In genomic region chr7:4895766-4896165, GRCh38 we compare ENCODE assay signal across 27 cellular contexts.
"Had no signal": no experiment of that assay in that cellular context is flagged by ENCODE, and none has a peak within 500 bp of the region (broad histone marks: within the 10 kb centered on the region; RNA-seq: fewer than 3 reads in every experiment).

No MANE protein-coding gene starts in this region.

- H3K27ac ChIP-seq: ascending aorta, cardiac muscle cell, VCaP had no signal

- ATAC-seq: activated CD8-positive, alpha-beta memory T cell treated with anti-CD3 and anti-CD28 coated beads, Interleukin-2, amount 10 ng/mL, durations not matched to agents 7 days and 5 days; activated CD8-positive, alpha-beta T cell treated with anti-CD3 and anti-CD28 coated beads, Interleukin-2, amount 10 ng/mL, durations not matched to agents 7 days and 5 days; activated naive CD8-positive, alpha-beta T cell treated with anti-CD3 and anti-CD28 coated beads, Interleukin-2, amount 50 U/mL, for 24 hours had no signal

- H3K27me3 ChIP-seq: ascending aorta, cardiac muscle cell had no signal

- H3K36me3 ChIP-seq: ascending aorta, cardiac muscle cell had no signal

- DNase-seq: activated B cell treated with CpG ODN at 0.5 μM for 24 hours; activated CD4-positive, alpha-beta memory T cell treated with anti-CD3 and anti-CD28 coated beads, Interleukin-2, amount 10 ng/mL, durations not matched to agents 7 days and 5 days; activated CD4-positive, alpha-beta T cell treated with anti-CD3 and anti-CD28 coated beads for 4 hours; activated CD4-positive, alpha-beta T cell treated with anti-CD3 and anti-CD28 coated beads, Interleukin-2, amount 10 ng/mL, durations not matched to agents 24 days and 14 days; activated CD4-positive, alpha-beta T cell treated with anti-CD3 and anti-CD28 coated beads, Interleukin-2, amount 50 U/mL, for 1 hour; activated CD4-positive, alpha-beta T cell treated with anti-CD3 and anti-CD28 coated beads, Interleukin-2, amount 50 U/mL, for 4 hours; activated CD4-positive, CD25-positive, alpha-beta regulatory T cell treated with anti-CD3 and anti-CD28 coated beads, Interleukin-2, amount 50 U/mL, for 72 hours; activated CD8-positive, alpha-beta memory T cell treated with anti-CD3 and anti-CD28 coated beads for 24 hours; activated CD8-positive, alpha-beta memory T cell treated with anti-CD3 and anti-CD28 coated beads, Interleukin-2, amount 10 ng/mL, durations not matched to agents 7 days and 5 days; activated CD8-positive, alpha-beta memory T cell treated with anti-CD3 and anti-CD28 coated beads, Interleukin-2, amount 50 U/mL, for 48 hours; activated CD8-positive, alpha-beta T cell treated with anti-CD3 and anti-CD28 coated beads, Interleukin-2, amount 10 ng/mL, durations not matched to agents 7 days and 5 days; activated effector memory CD4-positive, alpha-beta T cell treated with Interleukin-2 at 50 U/mL for 16 hours; activated gamma-delta T cell; activated naive CD4-positive, alpha-beta T cell treated with anti-CD3 and anti-CD28 coated beads, Interleukin-2, amount 10 ng/mL, durations not matched to agents 7 days and 5 days; activated naive CD4-positive, alpha-beta T cell treated with Interleukin-2 at 50 U/mL for 16 hours; activated naive CD8-positive, alpha-beta T cell treated with anti-CD3 and anti-CD28 coated beads, Interleukin-2, amount 10 ng/mL, durations not matched to agents 7 days and 5 days; activated naive CD8-positive, alpha-beta T cell treated with anti-CD3 and anti-CD28 coated beads, Interleukin-2, amount 50 U/mL, for 24 hours; activated T-cell treated with anti-CD3 and anti-CD28 coated beads, Interleukin-2, amount 50 U/mL, for 24 hours; activated T-cell treated with anti-CD3 and anti-CD28 coated beads, Interleukin-2, amount 50 U/mL, for 48 hours; amygdala; central memory CD4-positive, alpha-beta T cell; T-helper 1 cell; T-helper 2 cell; T-helper 9 cell had no signal

- H3K9me3 ChIP-seq: ascending aorta had no signal

- H3K4me1 ChIP-seq: ascending aorta had no signal

- H3K4me3 ChIP-seq: ascending aorta, cardiac muscle cell had no signal
